32 cellular contexts compared by ENCODE assay signal in the genomic region with DNA sequence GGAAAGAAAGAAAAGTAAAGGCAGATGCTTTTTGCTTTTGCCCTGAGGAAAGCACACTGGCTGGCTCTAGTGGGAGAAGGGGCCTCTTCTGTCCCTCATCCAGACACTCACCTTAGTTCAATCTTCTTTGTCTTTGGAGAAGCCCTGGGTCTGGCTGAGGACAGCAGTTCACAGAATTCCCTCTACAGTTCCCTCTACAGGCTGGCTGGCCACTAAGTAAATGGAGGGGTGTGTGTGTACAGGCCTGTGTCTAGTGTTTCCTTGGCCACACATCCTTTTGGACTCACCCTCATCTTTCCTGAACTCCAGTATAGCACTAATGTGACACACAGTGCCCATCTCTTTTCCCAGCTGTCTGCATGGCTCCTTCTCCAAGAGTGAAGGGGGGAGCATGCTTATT. TPM values are rescaled to one million over a fixed set of nuclear protein-coding genes. Genes with fewer than 3 reads are reported as not detected.
"Had no signal": no experiment of that assay in that cellular context is flagged by ENCODE, and none has a peak within 500 bp of the region (broad histone marks: within the 10 kb centered on the region; RNA-seq: fewer than 3 reads in every experiment).

No MANE protein-coding gene starts in this region.

- H3K27ac ChIP-seq: esophagus muscularis mucosa, gastrocnemius medialis, neutrophil, ovary, prostate gland, right atrium auricular region, thyroid gland, upper lobe of right lung, VCaP had no signal

- H3K36me3 ChIP-seq: esophagus muscularis mucosa, gastrocnemius medialis, neutrophil, ovary, prostate gland, right atrium auricular region, thyroid gland, upper lobe of right lung had no signal

- H3K4me3 ChIP-seq: esophagus muscularis mucosa, gastrocnemius medialis, ovary, prostate gland, right atrium auricular region, thyroid gland, upper lobe of right lung had no signal

- H3K4me1 ChIP-seq: esophagus muscularis mucosa, gastrocnemius medialis, prostate gland, right atrium auricular region, thyroid gland, upper lobe of right lung had no signal

- H3K27me3 ChIP-seq: esophagus muscularis mucosa, gastrocnemius medialis, neutrophil, ovary, right atrium auricular region, thyroid gland, upper lobe of right lung had no signal

- H3K36me3 Mint-ChIP-seq: activated naive CD4-positive, alpha-beta T cell treated with anti-CD3 and anti-CD28 coated beads, Interleukin-2, amount 50 U/mL, for 72 hours; brain; memory B cell; natural killer cell treated with Interleukin-12 subunit alpha and Interleukin-12 subunit beta and Interleukin-15 and Interleukin-18, amount 100 ng/mL, for 72 hours had no signal

- FAIRE-seq: endothelial cell of umbilical vein, islet of Langerhans had no signal

- H3K9me3 Mint-ChIP-seq: activated CD4-positive, alpha-beta T cell treated with anti-CD3 and anti-CD28 coated beads, Interleukin-2, amount 10 ng/mL, durations not matched to agents 7 days and 5 days; activated naive CD4-positive, alpha-beta T cell treated with anti-CD3 and anti-CD28 coated beads, Interleukin-2, amount 50 U/mL, for 72 hours; activated T-helper 1 cell treated with anti-CD3 and anti-CD28 coated beads, Interleukin-12 subunit alpha, Interleukin-12 subunit beta, Interleukin-2, Interleukin-4 antibody, amounts not matched to agents 30 ng/mL and 10 ng/mL and 1 ng/mL, durations not matched to agents 14 hours and 24 hours and 36 hours; brain; memory B cell; stimulated activated naive CD8-positive, alpha-beta T cell treated with anti-CD3 and anti-CD28 coated beads, Interleukin-15, Interleukin-2, amounts not matched to agents 100 ng/mL and 50 ng/mL, for 24 hours had no signal

- H3K4me3 Mint-ChIP-seq: activated CD4-positive, alpha-beta T cell treated with anti-CD3 and anti-CD28 coated beads, Interleukin-2, amount 10 ng/mL, durations not matched to agents 7 days and 5 days; activated CD8-positive, alpha-beta T cell treated with anti-CD3 and anti-CD28 coated beads, Interleukin-2, amount 10 ng/mL, durations not matched to agents 7 days and 5 days; activated T-helper 1 cell treated with anti-CD3 and anti-CD28 coated beads, Interleukin-12 subunit alpha, Interleukin-12 subunit beta, Interleukin-2, Interleukin-4 antibody, amounts not matched to agents 30 ng/mL and 10 ng/mL and 1 ng/mL, durations not matched to agents 14 hours and 24 hours and 36 hours; brain; memory B cell; natural killer cell treated with Interleukin-12 subunit alpha and Interleukin-12 subunit beta and Interleukin-15 and Interleukin-18, amount 100 ng/mL, for 72 hours; stimulated activated naive CD8-positive, alpha-beta T cell treated with anti-CD3 and anti-CD28 coated beads, Interleukin-15, Interleukin-2, amounts not matched to agents 100 ng/mL and 50 ng/mL, for 24 hours had no signal

- DNase-seq: activated CD4-positive, alpha-beta T cell treated with anti-CD3 and anti-CD28 coated beads, Interleukin-2, amount 10 ng/mL, durations not matched to agents 7 days and 5 days; activated CD4-positive, CD25-positive, alpha-beta regulatory T cell treated with anti-CD3 and anti-CD28 coated beads, Interleukin-2, amount 50 U/mL, for 72 hours; activated CD8-positive, alpha-beta T cell treated with anti-CD3 and anti-CD28 coated beads, Interleukin-2, amount 10 ng/mL, durations not matched to agents 7 days and 5 days; activated gamma-delta T cell; aorta; dermis blood vessel endothelial cell; effector memory CD4-positive, alpha-beta T cell; gastrocnemius medialis; hippocampal formation; ovary; stimulated activated CD4-positive, alpha-beta T cell treated with anti-CD3 and anti-CD28 coated beads, Interleukin-12 subunit alpha, Interleukin-12 subunit beta, amount 100 ng/mL, for 4 hours; stimulated activated CD4-positive, alpha-beta T cell treated with anti-CD3 and anti-CD28 coated beads, Interleukin-4, amount 100 ng/mL, for 4 hours; substantia nigra; thyroid gland; upper lobe of right lung had no signal

- H3K4me1 Mint-ChIP-seq: activated CD4-positive, alpha-beta T cell treated with anti-CD3 and anti-CD28 coated beads, Interleukin-2, amount 10 ng/mL, durations not matched to agents 7 days and 5 days had no signal

- H3K27me3 Mint-ChIP-seq: activated CD4-positive, alpha-beta T cell treated with anti-CD3 and anti-CD28 coated beads, Interleukin-2, amount 10 ng/mL, durations not matched to agents 7 days and 5 days; brain; memory B cell; natural killer cell treated with Interleukin-12 subunit alpha and Interleukin-12 subunit beta and Interleukin-15 and Interleukin-18, amount 100 ng/mL, for 72 hours; stimulated activated naive CD8-positive, alpha-beta T cell treated with anti-CD3 and anti-CD28 coated beads, Interleukin-15, Interleukin-2, amounts not matched to agents 100 ng/mL and 50 ng/mL, for 24 hours had no signal

- ATAC-seq: activated CD8-positive, alpha-beta T cell treated with anti-CD3 and anti-CD28 coated beads, Interleukin-2, amount 10 ng/mL, durations not matched to agents 7 days and 5 days; activated naive CD4-positive, alpha-beta T cell treated with anti-CD3 and anti-CD28 coated beads, Interleukin-2, amount 50 U/mL, for 72 hours; gastrocnemius medialis; natural killer cell treated with Interleukin-12 subunit alpha and Interleukin-12 subunit beta and Interleukin-15 and Interleukin-18, amount 100 ng/mL, for 72 hours; upper lobe of right lung had no signal

- H3K27ac Mint-ChIP-seq: activated CD4-positive, alpha-beta T cell treated with anti-CD3 and anti-CD28 coated beads, Interleukin-2, amount 10 ng/mL, durations not matched to agents 7 days and 5 days; activated CD8-positive, alpha-beta T cell treated with anti-CD3 and anti-CD28 coated beads, Interleukin-2, amount 10 ng/mL, durations not matched to agents 7 days and 5 days; activated naive CD4-positive, alpha-beta T cell treated with anti-CD3 and anti-CD28 coated beads, Interleukin-2, amount 50 U/mL, for 72 hours; activated T-helper 1 cell treated with anti-CD3 and anti-CD28 coated beads, Interleukin-12 subunit alpha, Interleukin-12 subunit beta, Interleukin-2, Interleukin-4 antibody, amounts not matched to agents 30 ng/mL and 10 ng/mL and 1 ng/mL, durations not matched to agents 14 hours and 24 hours and 36 hours; brain; memory B cell; natural killer cell treated with Interleukin-12 subunit alpha and Interleukin-12 subunit beta and Interleukin-15 and Interleukin-18, amount 100 ng/mL, for 72 hours; stimulated activated naive CD8-positive, alpha-beta T cell treated with anti-CD3 and anti-CD28 coated beads, Interleukin-15, Interleukin-2, amounts not matched to agents 100 ng/mL and 50 ng/mL, for 24 hours had no signal

- H3K9me3 ChIP-seq: esophagus muscularis mucosa, gastrocnemius medialis, neutrophil, ovary, prostate gland, right atrium auricular region, thyroid gland, upper lobe of right lung had no signal

RNA-seq across cellular contexts. Expression of a gene that starts 26.0 kb away (rescaled TPM):
- total RNA-seq: activated CD4-positive, alpha-beta T cell treated with anti-CD3 and anti-CD28 coated beads, Interleukin-2, amount 10 ng/mL, durations not matched to agents 7 days and 5 days; activated CD8-positive, alpha-beta T cell treated with anti-CD3 and anti-CD28 coated beads, Interleukin-2, amount 10 ng/mL, durations not matched to agents 7 days and 5 days; activated naive CD4-positive, alpha-beta T cell treated with anti-CD3 and anti-CD28 coated beads, Interleukin-2, amount 50 U/mL, for 72 hours; activated T-helper 1 cell treated with anti-CD3 and anti-CD28 coated beads, Interleukin-12 subunit alpha, Interleukin-12 subunit beta, Interleukin-2, Interleukin-4 antibody, amounts not matched to agents 30 ng/mL and 10 ng/mL and 1 ng/mL, durations not matched to agents 14 hours and 24 hours and 36 hours; cardiac septum; chondrocyte; dermis blood vessel endothelial cell; endothelial cell of umbilical vein; natural killer cell treated with Interleukin-12 subunit alpha and Interleukin-12 subunit beta and Interleukin-15 and Interleukin-18, amount 100 ng/mL, for 72 hours; right atrium auricular region; T-helper 2 cell treated with Interferon-gamma antibody and Interleukin-4, amounts not matched to agents 100 ng/mL and 5 ng/mL, for 36 hours; thyroid gland; upper lobe of right lung had no signal
- polyA plus RNA-seq: adipose tissue, endothelial cell of umbilical vein had no signal
